In the genomic region with DNA sequence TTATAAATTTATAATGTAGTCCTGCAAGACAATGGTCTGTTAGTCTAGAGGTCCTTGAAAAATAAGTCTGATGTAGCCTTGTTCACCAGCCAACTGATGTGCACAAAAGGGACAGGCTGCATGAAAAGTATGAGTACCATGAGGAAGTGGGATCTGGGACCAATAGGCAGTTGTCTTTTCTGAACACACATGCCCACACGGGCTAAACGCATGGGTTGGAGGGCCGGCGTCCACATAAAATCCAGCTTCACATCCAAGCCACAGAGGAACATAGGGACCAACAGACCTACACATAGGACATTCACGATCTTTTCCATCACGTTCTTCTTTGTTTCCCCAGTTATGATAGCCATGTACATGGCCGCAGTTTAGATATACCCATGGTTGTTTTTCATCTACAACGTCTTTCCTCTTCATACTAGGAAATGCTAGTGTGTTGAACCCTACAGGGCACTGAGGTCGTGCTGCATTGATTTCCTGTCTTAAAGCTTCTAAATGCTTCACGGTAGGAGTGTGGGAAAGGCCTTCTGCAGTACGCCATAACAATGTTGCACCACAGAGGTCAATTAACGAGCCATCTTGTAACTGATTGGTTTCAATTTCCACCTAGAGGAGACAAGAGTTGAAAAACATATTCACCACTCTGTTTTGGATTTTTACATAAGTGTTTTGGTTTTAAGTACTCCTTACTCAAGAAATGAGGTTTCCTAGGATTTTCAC, we compare ENCODE assay signal across 1 cellular context.
TF ChIP-seq lines count a peak whose summit lies in the region.

No MANE protein-coding gene starts in this region.

TF ChIP-seq in GM23338, 12 proteins besides CTCF, POLR2A, EP300 and RAD21:
- TF ChIP-seq, protein P1, sequence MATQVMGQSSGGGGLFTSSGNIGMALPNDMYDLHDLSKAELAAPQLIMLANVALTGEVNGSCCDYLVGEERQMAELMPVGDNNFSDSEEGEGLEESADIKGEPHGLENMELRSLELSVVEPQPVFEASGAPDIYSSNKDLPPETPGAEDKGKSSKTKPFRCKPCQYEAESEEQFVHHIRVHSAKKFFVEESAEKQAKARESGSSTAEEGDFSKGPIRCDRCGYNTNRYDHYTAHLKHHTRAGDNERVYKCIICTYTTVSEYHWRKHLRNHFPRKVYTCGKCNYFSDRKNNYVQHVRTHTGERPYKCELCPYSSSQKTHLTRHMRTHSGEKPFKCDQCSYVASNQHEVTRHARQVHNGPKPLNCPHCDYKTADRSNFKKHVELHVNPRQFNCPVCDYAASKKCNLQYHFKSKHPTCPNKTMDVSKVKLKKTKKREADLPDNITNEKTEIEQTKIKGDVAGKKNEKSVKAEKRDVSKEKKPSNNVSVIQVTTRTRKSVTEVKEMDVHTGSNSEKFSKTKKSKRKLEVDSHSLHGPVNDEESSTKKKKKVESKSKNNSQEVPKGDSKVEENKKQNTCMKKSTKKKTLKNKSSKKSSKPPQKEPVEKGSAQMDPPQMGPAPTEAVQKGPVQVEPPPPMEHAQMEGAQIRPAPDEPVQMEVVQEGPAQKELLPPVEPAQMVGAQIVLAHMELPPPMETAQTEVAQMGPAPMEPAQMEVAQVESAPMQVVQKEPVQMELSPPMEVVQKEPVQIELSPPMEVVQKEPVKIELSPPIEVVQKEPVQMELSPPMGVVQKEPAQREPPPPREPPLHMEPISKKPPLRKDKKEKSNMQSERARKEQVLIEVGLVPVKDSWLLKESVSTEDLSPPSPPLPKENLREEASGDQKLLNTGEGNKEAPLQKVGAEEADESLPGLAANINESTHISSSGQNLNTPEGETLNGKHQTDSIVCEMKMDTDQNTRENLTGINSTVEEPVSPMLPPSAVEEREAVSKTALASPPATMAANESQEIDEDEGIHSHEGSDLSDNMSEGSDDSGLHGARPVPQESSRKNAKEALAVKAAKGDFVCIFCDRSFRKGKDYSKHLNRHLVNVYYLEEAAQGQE (IDR thresholded peaks at IDR 0.05; ENCODE audit: unreplicated experiment): no peak
- no peak for TF ChIP-seq EZH2 (IDR thresholded peaks at IDR 0.05; ENCODE audit: low read depth, unreplicated experiment)
- no peak for TF ChIP-seq POLR2AphosphoS5 (IDR thresholded peaks at IDR 0.05; ENCODE audit: low read depth)
- TF ChIP-seq ZNF114 (CRISPR knock-in tag; IDR thresholded peaks at IDR 0.05): no peak
- TF ChIP-seq ZNF331 (CRISPR knock-in tag; IDR thresholded peaks at IDR 0.05; ENCODE audit: low read depth): no peak
- no peak for TF ChIP-seq CREB1 (CRISPR knock-in tag; IDR thresholded peaks at IDR 0.05; ENCODE audit: low read depth)
- TF ChIP-seq, protein P2, sequence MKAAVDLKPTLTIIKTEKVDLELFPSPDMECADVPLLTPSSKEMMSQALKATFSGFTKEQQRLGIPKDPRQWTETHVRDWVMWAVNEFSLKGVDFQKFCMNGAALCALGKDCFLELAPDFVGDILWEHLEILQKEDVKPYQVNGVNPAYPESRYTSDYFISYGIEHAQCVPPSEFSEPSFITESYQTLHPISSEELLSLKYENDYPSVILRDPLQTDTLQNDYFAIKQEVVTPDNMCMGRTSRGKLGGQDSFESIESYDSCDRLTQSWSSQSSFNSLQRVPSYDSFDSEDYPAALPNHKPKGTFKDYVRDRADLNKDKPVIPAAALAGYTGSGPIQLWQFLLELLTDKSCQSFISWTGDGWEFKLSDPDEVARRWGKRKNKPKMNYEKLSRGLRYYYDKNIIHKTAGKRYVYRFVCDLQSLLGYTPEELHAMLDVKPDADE (IDR thresholded peaks at IDR 0.05): no peak
- no peak for TF ChIP-seq EZH2phosphoT487 (IDR thresholded peaks at IDR 0.05; ENCODE audit: unreplicated experiment)
- no peak for TF ChIP-seq NANOG (IDR thresholded peaks at IDR 0.05; ENCODE audit: borderline replicate concordance)
- no peak for TF ChIP-seq JUNB (IDR thresholded peaks at IDR 0.05; ENCODE audit: unreplicated experiment)
- TF ChIP-seq STAT1 (IDR thresholded peaks at IDR 0.05; ENCODE audit: unreplicated experiment): no peak
- TF ChIP-seq, protein P3, sequence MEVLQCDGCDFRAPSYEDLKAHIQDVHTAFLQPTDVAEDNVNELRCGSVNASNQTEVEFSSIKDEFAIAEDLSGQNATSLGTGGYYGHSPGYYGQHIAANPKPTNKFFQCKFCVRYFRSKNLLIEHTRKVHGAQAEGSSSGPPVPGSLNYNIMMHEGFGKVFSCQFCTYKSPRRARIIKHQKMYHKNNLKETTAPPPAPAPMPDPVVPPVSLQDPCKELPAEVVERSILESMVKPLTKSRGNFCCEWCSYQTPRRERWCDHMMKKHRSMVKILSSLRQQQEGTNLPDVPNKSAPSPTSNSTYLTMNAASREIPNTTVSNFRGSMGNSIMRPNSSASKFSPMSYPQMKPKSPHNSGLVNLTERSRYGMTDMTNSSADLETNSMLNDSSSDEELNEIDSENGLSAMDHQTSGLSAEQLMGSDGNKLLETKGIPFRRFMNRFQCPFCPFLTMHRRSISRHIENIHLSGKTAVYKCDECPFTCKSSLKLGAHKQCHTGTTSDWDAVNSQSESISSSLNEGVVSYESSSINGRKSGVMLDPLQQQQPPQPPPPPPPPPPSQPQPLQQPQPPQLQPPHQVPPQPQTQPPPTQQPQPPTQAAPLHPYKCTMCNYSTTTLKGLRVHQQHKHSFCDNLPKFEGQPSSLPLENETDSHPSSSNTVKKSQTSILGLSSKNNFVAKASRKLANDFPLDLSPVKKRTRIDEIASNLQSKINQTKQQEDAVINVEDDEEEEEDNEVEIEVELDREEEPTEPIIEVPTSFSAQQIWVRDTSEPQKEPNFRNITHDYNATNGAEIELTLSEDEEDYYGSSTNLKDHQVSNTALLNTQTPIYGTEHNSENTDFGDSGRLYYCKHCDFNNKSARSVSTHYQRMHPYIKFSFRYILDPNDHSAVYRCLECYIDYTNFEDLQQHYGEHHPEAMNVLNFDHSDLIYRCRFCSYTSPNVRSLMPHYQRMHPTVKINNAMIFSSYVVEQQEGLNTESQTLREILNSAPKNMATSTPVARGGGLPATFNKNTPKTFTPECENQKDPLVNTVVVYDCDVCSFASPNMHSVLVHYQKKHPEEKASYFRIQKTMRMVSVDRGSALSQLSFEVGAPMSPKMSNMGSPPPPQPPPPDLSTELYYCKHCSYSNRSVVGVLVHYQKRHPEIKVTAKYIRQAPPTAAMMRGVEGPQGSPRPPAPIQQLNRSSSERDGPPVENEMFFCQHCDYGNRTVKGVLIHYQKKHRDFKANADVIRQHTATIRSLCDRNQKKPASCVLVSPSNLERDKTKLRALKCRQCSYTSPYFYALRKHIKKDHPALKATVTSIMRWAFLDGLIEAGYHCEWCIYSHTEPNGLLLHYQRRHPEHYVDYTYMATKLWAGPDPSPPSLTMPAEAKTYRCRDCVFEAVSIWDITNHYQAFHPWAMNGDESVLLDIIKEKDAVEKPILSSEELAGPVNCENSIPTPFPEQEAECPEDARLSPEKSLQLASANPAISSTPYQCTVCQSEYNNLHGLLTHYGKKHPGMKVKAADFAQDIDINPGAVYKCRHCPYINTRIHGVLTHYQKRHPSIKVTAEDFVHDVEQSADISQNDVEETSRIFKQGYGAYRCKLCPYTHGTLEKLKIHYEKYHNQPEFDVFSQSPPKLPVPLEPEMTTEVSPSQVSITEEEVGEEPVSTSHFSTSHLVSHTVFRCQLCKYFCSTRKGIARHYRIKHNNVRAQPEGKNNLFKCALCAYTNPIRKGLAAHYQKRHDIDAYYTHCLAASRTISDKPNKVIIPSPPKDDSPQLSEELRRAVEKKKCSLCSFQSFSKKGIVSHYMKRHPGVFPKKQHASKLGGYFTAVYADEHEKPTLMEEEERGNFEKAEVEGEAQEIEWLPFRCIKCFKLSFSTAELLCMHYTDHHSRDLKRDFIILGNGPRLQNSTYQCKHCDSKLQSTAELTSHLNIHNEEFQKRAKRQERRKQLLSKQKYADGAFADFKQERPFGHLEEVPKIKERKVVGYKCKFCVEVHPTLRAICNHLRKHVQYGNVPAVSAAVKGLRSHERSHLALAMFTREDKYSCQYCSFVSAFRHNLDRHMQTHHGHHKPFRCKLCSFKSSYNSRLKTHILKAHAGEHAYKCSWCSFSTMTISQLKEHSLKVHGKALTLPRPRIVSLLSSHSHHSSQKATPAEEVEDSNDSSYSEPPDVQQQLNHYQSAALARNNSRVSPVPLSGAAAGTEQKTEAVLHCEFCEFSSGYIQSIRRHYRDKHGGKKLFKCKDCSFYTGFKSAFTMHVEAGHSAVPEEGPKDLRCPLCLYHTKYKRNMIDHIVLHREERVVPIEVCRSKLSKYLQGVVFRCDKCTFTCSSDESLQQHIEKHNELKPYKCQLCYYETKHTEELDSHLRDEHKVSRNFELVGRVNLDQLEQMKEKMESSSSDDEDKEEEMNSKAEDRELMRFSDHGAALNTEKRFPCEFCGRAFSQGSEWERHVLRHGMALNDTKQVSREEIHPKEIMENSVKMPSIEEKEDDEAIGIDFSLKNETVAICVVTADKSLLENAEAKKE (CRISPR knock-in tag; IDR thresholded peaks at IDR 0.05): no peak
TF ChIP-seq in GM23338: peak in this region for 0.
